ENCODE assay signal across 8 cellular contexts in genomic region chr9:33815781-33816180, GRCh38. TPM values are rescaled to one million over a fixed set of nuclear protein-coding genes. Genes with fewer than 3 reads are reported as not detected.
DNase-seq lines count a peak whose midpoint lies in the region; ATAC-seq lines count a peak whose summit lies in the region.
"Had no signal": no experiment of that assay in that cellular context is flagged by ENCODE, and none has a peak within 500 bp of the region (broad histone marks: within the 10 kb centered on the region; RNA-seq: fewer than 3 reads in every experiment).

No MANE protein-coding gene starts in this region.

- peaks cover 13% of the 10 kb centered on the region for H3K36me3 Mint-ChIP-seq in activated CD4-positive, alpha-beta memory T cell treated with anti-CD3 and anti-CD28 coated beads, Interleukin-2, amount 10 ng/mL, durations not matched to agents 7 days and 5 days (ENCODE audit: low read depth)
- H3K36me3 Mint-ChIP-seq in immature natural killer cell: no peaks in the 10 kb centered on the region
- peaks cover 4 to 5% of the 10 kb centered on the region in 2 donors for H3K36me3 Mint-ChIP-seq in stimulated activated naive B cell treated with anti-CD40 and anti-IgM and Interleukin-4, amounts not matched to agents 10 μg/mL and 1 μg/mL and 100 μg/mL, for 72 hours

- POLR2A ChIA-PET in activated CD4-positive, alpha-beta memory T cell treated with anti-CD3 and anti-CD28 coated beads, Interleukin-2, amount 10 ng/mL, durations not matched to agents 7 days and 5 days (lab: Charles Lee): interaction anchor here (1.0 to 1.6 kb wide), 5 partner anchors 8 to 561 kb away, joined by 4 to 12 read pairs (median 5); partner anchors contain the start of genes MYORG and UBAP2

- no peaks in the 10 kb centered on the region for H3K9me3 ChIP-seq in HUES48 (ENCODE audit: control insufficient read depth, insufficient read depth, low read length)

- H3K4me3 ChIP-seq in HUES48 (ENCODE audit: low read depth, low read length): no peak overlapping the region

- DNase-seq in activated CD4-positive, alpha-beta memory T cell treated with anti-CD3 and anti-CD28 coated beads, Interleukin-2, amount 10 ng/mL, durations not matched to agents 7 days and 5 days: no peak
- DNase-seq in immature natural killer cell (no peak), head of caudate nucleus (no peak), 8988T (no peak)
- no peak for DNase-seq in stimulated activated naive B cell treated with anti-CD40 and anti-IgM and Interleukin-4, amounts not matched to agents 10 μg/mL and 1 μg/mL and 100 μg/mL, for 72 hours
- DNase-seq: retina had no signal

- peaks cover 12% of the 10 kb centered on the region for H3K27me3 Mint-ChIP-seq in activated CD4-positive, alpha-beta memory T cell treated with anti-CD3 and anti-CD28 coated beads, Interleukin-2, amount 10 ng/mL, durations not matched to agents 7 days and 5 days
- peaks cover 14 to 21% (median 16%) of the 10 kb centered on the region in 3 donors for H3K27me3 Mint-ChIP-seq in immature natural killer cell (ENCODE audit: low read depth in 3 of 3)
- no peaks in the 10 kb centered on the region for H3K27me3 Mint-ChIP-seq in stimulated activated naive B cell treated with anti-CD40 and anti-IgM and Interleukin-4, amounts not matched to agents 10 μg/mL and 1 μg/mL and 100 μg/mL, for 72 hours

- H3K27ac Mint-ChIP-seq in activated CD4-positive, alpha-beta memory T cell treated with anti-CD3 and anti-CD28 coated beads, Interleukin-2, amount 10 ng/mL, durations not matched to agents 7 days and 5 days: peak overlapping the region; percentile 97
- peak overlapping the region; percentile 96 to 99 (median 98) for H3K27ac Mint-ChIP-seq in immature natural killer cell
- peak overlapping the region; percentile 98 for H3K27ac Mint-ChIP-seq in stimulated activated naive B cell treated with anti-CD40 and anti-IgM and Interleukin-4, amounts not matched to agents 10 μg/mL and 1 μg/mL and 100 μg/mL, for 72 hours

- CTCF ChIA-PET in activated CD4-positive, alpha-beta memory T cell treated with anti-CD3 and anti-CD28 coated beads, Interleukin-2, amount 10 ng/mL, durations not matched to agents 7 days and 5 days (lab: Charles Lee): interaction anchor here (0.9 to 4.5 kb wide), 6 partner anchors 9 to 562 kb away, joined by 3 to 43 read pairs (median 5); no protein-coding TSS in a partner anchor

- H3K4me1 Mint-ChIP-seq in activated CD4-positive, alpha-beta memory T cell treated with anti-CD3 and anti-CD28 coated beads, Interleukin-2, amount 10 ng/mL, durations not matched to agents 7 days and 5 days: peaks cover 57% of the 10 kb centered on the region
- H3K4me1 Mint-ChIP-seq in immature natural killer cell: peaks cover 52 to 55% of the 10 kb centered on the region in 2 donors
- peaks cover 30 to 57% of the 10 kb centered on the region in 2 donors for H3K4me1 Mint-ChIP-seq in stimulated activated naive B cell treated with anti-CD40 and anti-IgM and Interleukin-4, amounts not matched to agents 10 μg/mL and 1 μg/mL and 100 μg/mL, for 72 hours

- H3K27me3 ChIP-seq in HUES48 (ENCODE audit: control insufficient read depth, insufficient read depth, low read length): no peaks in the 10 kb centered on the region

- H3K4me1 ChIP-seq in HUES48 (ENCODE audit: control insufficient read depth, insufficient read depth, low read length): peaks cover 24% of the 10 kb centered on the region

- H3K9me3 Mint-ChIP-seq in activated CD4-positive, alpha-beta memory T cell treated with anti-CD3 and anti-CD28 coated beads, Interleukin-2, amount 10 ng/mL, durations not matched to agents 7 days and 5 days: no peaks in the 10 kb centered on the region
- no peaks in the 10 kb centered on the region for H3K9me3 Mint-ChIP-seq in immature natural killer cell
- no peaks in the 10 kb centered on the region for H3K9me3 Mint-ChIP-seq in stimulated activated naive B cell treated with anti-CD40 and anti-IgM and Interleukin-4, amounts not matched to agents 10 μg/mL and 1 μg/mL and 100 μg/mL, for 72 hours

- no peak for ATAC-seq in stimulated activated naive B cell treated with anti-CD40 and anti-IgM and Interleukin-4, amounts not matched to agents 10 μg/mL and 1 μg/mL and 100 μg/mL, for 72 hours (replicated peaks)
- no peak for ATAC-seq in HG02840 (IDR thresholded peaks at IDR 0.05; ENCODE audit: low FRiP score, unreplicated experiment)

- no peaks in the 10 kb centered on the region for H3K36me3 ChIP-seq in HUES48 (ENCODE audit: control insufficient read depth, insufficient read depth, low read length)

- intact Hi-C loops in head of caudate nucleus (cut with DNase I): loop anchor here (10.0 kb wide), 2 partner anchors 99 to 229 kb away; partner anchors contain the start of gene UBAP2

- H3K9ac ChIP-seq in HUES48 (ENCODE audit: low read depth, low read length): no peak overlapping the region

- peak overlapping the region; percentile 87 for H3K27ac ChIP-seq in HUES48 (ENCODE audit: low read depth, low read length)

- peak overlapping the region; percentile 80 for H3K4me3 Mint-ChIP-seq in activated CD4-positive, alpha-beta memory T cell treated with anti-CD3 and anti-CD28 coated beads, Interleukin-2, amount 10 ng/mL, durations not matched to agents 7 days and 5 days
- H3K4me3 Mint-ChIP-seq in immature natural killer cell: peak overlapping the region; percentile 86 to 90 (median 89)
- H3K4me3 Mint-ChIP-seq in stimulated activated naive B cell treated with anti-CD40 and anti-IgM and Interleukin-4, amounts not matched to agents 10 μg/mL and 1 μg/mL and 100 μg/mL, for 72 hours: peak overlapping the region; percentile 45 to 93

RNA-seq across cellular contexts. Expression of gene UBE2R2, which starts 1.2 kb away (rescaled TPM):
- 10 to 100 TPM; 35.8 to 37.7 TPM for total RNA-seq in activated CD4-positive, alpha-beta memory T cell treated with anti-CD3 and anti-CD28 coated beads, Interleukin-2, amount 10 ng/mL, durations not matched to agents 7 days and 5 days
- polyA plus RNA-seq in immature natural killer cell: 10 to 100 TPM; 13.9 to 21.9 (median 18.0) TPM

RNA-seq across cellular contexts. Expression of gene PRSS3, which starts 20.4 kb away (rescaled TPM):
- total RNA-seq in activated CD4-positive, alpha-beta memory T cell treated with anti-CD3 and anti-CD28 coated beads, Interleukin-2, amount 10 ng/mL, durations not matched to agents 7 days and 5 days: not detected
- 1 to 10 TPM in 1 of 3 donors, not detected in 2; 1.6 TPM for polyA plus RNA-seq in immature natural killer cell
